ENCODE assay signal across 1 cellular context in the genomic region with DNA sequence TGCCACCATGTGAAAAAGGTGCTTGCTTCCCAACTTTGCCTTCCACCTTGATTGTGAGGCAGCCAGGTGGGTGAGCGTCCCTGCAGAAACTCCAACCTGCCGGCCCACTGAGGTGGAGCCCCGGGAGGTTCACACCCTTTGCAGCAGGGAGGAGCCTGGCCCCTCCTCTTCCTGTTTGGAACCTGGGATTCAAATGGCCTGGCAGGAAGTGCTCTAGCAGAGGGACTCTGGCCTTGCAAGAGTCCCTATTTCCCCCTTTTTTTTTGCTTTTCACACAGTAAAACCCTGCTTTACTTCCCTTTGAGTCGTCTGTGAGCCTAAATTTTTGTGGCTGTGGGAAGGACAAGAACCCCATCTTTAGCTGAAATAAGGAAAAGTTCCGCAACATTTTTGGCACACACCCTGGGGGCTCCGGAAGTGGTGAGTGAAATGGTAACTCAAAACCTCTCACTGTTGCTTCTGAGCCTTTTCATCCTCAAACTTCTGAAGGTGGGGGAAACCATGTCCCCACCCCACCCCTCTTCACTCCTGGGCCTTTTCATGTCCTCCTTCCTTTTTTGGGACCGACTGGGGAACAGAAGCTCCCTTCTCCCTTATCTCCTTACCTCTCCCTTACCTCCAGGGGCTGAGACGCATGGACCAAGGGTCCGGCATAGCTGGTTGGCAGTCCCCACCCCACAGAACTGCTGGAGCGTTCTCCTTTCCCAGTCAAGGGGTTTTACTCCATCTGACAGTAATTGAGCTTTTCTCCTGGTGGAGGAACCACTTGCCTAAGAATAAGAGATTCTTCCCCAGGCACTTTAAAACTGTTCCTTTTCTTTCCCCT.
TF ChIP-seq lines count a peak whose summit lies in the region.

No MANE protein-coding gene starts in this region.

TF ChIP-seq in HCT116, 20 proteins besides CTCF, POLR2A, EP300 and RAD21 (continued from another document):
- TF ChIP-seq, protein P1, sequence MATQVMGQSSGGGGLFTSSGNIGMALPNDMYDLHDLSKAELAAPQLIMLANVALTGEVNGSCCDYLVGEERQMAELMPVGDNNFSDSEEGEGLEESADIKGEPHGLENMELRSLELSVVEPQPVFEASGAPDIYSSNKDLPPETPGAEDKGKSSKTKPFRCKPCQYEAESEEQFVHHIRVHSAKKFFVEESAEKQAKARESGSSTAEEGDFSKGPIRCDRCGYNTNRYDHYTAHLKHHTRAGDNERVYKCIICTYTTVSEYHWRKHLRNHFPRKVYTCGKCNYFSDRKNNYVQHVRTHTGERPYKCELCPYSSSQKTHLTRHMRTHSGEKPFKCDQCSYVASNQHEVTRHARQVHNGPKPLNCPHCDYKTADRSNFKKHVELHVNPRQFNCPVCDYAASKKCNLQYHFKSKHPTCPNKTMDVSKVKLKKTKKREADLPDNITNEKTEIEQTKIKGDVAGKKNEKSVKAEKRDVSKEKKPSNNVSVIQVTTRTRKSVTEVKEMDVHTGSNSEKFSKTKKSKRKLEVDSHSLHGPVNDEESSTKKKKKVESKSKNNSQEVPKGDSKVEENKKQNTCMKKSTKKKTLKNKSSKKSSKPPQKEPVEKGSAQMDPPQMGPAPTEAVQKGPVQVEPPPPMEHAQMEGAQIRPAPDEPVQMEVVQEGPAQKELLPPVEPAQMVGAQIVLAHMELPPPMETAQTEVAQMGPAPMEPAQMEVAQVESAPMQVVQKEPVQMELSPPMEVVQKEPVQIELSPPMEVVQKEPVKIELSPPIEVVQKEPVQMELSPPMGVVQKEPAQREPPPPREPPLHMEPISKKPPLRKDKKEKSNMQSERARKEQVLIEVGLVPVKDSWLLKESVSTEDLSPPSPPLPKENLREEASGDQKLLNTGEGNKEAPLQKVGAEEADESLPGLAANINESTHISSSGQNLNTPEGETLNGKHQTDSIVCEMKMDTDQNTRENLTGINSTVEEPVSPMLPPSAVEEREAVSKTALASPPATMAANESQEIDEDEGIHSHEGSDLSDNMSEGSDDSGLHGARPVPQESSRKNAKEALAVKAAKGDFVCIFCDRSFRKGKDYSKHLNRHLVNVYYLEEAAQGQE (IDR thresholded peaks at IDR 0.05; ENCODE audit: low read depth) = no peak
- TF ChIP-seq SRF (IDR thresholded peaks at IDR 0.05; ENCODE audit: low read depth) = 0 out of 2 replicates have a peak, but pooled peaks have one; percentile 5
- TF ChIP-seq ELF1 (IDR thresholded peaks at IDR 0.05; ENCODE audit: borderline replicate concordance, low read depth) = peak; percentile 70
- TF ChIP-seq, protein P2, sequence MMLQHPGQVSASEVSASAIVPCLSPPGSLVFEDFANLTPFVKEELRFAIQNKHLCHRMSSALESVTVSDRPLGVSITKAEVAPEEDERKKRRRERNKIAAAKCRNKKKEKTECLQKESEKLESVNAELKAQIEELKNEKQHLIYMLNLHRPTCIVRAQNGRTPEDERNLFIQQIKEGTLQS (IDR thresholded peaks at IDR 0.05) = no peak
- TF ChIP-seq POLR2AphosphoS5 (IDR thresholded peaks at IDR 0.05; ENCODE audit: low read depth, low read length) = peak; percentile 93
TF ChIP-seq in HCT116: peak in this region for 5.
